Comparison of ENCODE assay signal across 19 cellular contexts in the genomic region with DNA sequence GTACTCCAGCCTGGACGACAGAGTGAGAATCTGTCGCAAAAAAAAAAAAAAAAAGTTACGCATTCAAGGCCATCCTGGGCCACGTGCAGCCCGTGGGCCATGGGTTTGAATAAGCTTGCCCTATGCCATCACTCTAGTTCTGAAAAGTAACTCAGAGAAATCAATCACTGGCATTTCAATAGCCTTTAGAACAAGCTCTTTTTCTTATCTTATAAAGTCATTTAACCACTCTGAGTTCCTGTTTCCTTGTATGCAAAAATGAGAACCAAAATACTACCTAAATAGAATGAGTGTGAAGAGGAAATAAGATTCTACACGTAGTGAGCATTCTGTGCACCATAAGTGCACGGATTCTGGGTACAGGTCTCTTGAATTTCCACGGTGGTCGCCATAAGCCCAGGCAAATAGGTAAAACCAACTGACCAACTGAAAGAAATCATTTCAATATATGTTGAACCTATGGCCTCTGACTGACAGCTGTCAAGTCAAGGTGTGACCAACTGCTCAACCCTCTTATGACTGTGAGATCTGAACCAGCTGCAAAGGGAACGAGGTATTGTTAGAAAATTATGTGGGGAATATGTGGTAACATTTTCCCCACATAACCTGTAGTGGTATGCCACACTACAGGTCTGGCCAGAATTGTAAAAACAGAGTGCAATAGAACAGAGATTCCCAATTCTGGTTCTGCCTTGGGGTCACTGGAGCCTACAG.
DNase-seq lines count a peak whose midpoint lies in the region; ATAC-seq and TF ChIP-seq lines count a peak whose summit lies in the region.
"Had no signal": no experiment of that assay in that cellular context is flagged by ENCODE, and none has a peak within 500 bp of the region (broad histone marks: within the 10 kb centered on the region; RNA-seq: fewer than 3 reads in every experiment).

No MANE protein-coding gene starts in this region.

- DNase-seq in KBM-7 (peak; percentile 20), memory B cell (ENCODE audit: low spot score in 2 of 2) (peak in 1 of 2 donors; percentile 3), left ventricle myocardium superior (no peak)
- DNase-seq in activated naive CD8-positive, alpha-beta T cell treated with anti-CD3 and anti-CD28 coated beads for 36 hours = no peak
- DNase-seq in CD8-positive, alpha-beta T cell = no peak
- DNase-seq: activated CD4-positive, CD25-positive, alpha-beta regulatory T cell; activated naive CD4-positive, alpha-beta T cell; body of pancreas; DMS53; sigmoid colon; stimulated activated CD4-positive, alpha-beta T cell treated with anti-CD3 and anti-CD28 coated beads, Interleukin-4, amount 100 ng/mL, for 4 hours; stimulated activated naive CD4-positive, alpha-beta T cell had no signal

- no peaks in the 10 kb centered on the region for H3K27me3 Mint-ChIP-seq in memory B cell
- no peaks in the 10 kb centered on the region for H3K27me3 Mint-ChIP-seq in activated naive CD8-positive, alpha-beta T cell treated with anti-CD3 and anti-CD28 coated beads for 36 hours
- H3K27me3 Mint-ChIP-seq in CD8-positive, alpha-beta T cell (ENCODE audit: low read depth) = no peaks in the 10 kb centered on the region

- intact Hi-C loops in left ventricle myocardium superior (cut with micrococcal nuclease) = no loop called here
- intact Hi-C loops in CD8-positive, alpha-beta T cell (cut with DNase I, micrococcal nuclease) = no loop called here

- POLR2A ChIA-PET in CD8-positive, alpha-beta T cell (lab: Charles Lee) = no interaction called here

- H3K27ac ChIP-seq in CD8-positive, alpha-beta T cell (ENCODE audit: low read depth, low read length) = no peak overlapping the region
- H3K27ac ChIP-seq: BLaER1, body of pancreas, neural progenitor cell, sigmoid colon had no signal

- H3K27me3 ChIP-seq in CD8-positive, alpha-beta T cell (ENCODE audit: insufficient read depth, low read length) = no peaks in the 10 kb centered on the region
- H3K27me3 ChIP-seq: BLaER1, body of pancreas, neural progenitor cell, sigmoid colon had no signal

- in situ Hi-C loops in KBM-7 (cut with MboI; ENCODE audit: low pct_unique_long_range_greater_than_20kb, low sequenced_read_pairs) = no loop called here

- H3K4me1 Mint-ChIP-seq in memory B cell = peaks cover 28% of the 10 kb centered on the region
- H3K4me1 Mint-ChIP-seq in activated naive CD8-positive, alpha-beta T cell treated with anti-CD3 and anti-CD28 coated beads for 36 hours = peaks cover 10% of the 10 kb centered on the region
- no peaks in the 10 kb centered on the region for H3K4me1 Mint-ChIP-seq in CD8-positive, alpha-beta T cell (ENCODE audit: low read depth)

- H3K36me3 Mint-ChIP-seq in memory B cell = peaks cover 8% of the 10 kb centered on the region
- H3K36me3 Mint-ChIP-seq in activated naive CD8-positive, alpha-beta T cell treated with anti-CD3 and anti-CD28 coated beads for 36 hours = peaks cover 1% of the 10 kb centered on the region
- H3K36me3 Mint-ChIP-seq in CD8-positive, alpha-beta T cell = peaks cover 6% of the 10 kb centered on the region
- H3K36me3 Mint-ChIP-seq: neural progenitor cell had no signal

- ATAC-seq in GM18861 (IDR thresholded peaks at IDR 0.05; ENCODE audit: unreplicated experiment) = peak; percentile 53
- ATAC-seq in GM21723 (IDR thresholded peaks at IDR 0.05; ENCODE audit: unreplicated experiment) = peak; percentile 68
- peak; percentile 93 for ATAC-seq in memory B cell (ENCODE audit: low read depth)
- ATAC-seq in HG03354 (IDR thresholded peaks at IDR 0.05; ENCODE audit: poor library complexity, severe bottlenecking, unreplicated experiment) = no peak
- no peak for ATAC-seq in left ventricle myocardium superior
- no peak for ATAC-seq in CD8-positive, alpha-beta T cell
- ATAC-seq: body of pancreas, SK-N-SH treated with all-trans-retinoic acid at 6 μM for 48 hours had no signal

- peaks cover 5% of the 10 kb centered on the region for H3K9me3 Mint-ChIP-seq in memory B cell
- no peaks in the 10 kb centered on the region for H3K9me3 Mint-ChIP-seq in activated naive CD8-positive, alpha-beta T cell treated with anti-CD3 and anti-CD28 coated beads for 36 hours
- H3K9me3 Mint-ChIP-seq in CD8-positive, alpha-beta T cell = no peaks in the 10 kb centered on the region
- H3K9me3 Mint-ChIP-seq: neural progenitor cell had no signal

- no peak overlapping the region for H3K4me3 ChIP-seq in CD8-positive, alpha-beta T cell (ENCODE audit: low read depth, low read length)
- H3K4me3 ChIP-seq: BLaER1, body of pancreas, lung, neural progenitor cell, sigmoid colon had no signal

- H3K4me3 Mint-ChIP-seq in memory B cell = peak overlapping the region; percentile 55
- H3K4me3 Mint-ChIP-seq in activated naive CD8-positive, alpha-beta T cell treated with anti-CD3 and anti-CD28 coated beads for 36 hours = no peak overlapping the region
- H3K4me3 Mint-ChIP-seq in CD8-positive, alpha-beta T cell = no peak overlapping the region
- H3K4me3 Mint-ChIP-seq: neural progenitor cell had no signal

- H3K4me1 ChIP-seq in CD8-positive, alpha-beta T cell (ENCODE audit: insufficient read depth, low read length) = no peaks in the 10 kb centered on the region
- H3K4me1 ChIP-seq: body of pancreas had no signal

- CTCF ChIA-PET in CD8-positive, alpha-beta T cell (lab: Charles Lee) = interaction anchor here (1.0 kb wide), 1 partner anchor 10 kb away, joined by 3 read pairs; no protein-coding TSS in a partner anchor

- no peaks in the 10 kb centered on the region for H3K36me3 ChIP-seq in CD8-positive, alpha-beta T cell (ENCODE audit: insufficient read depth, low read length)
- H3K36me3 ChIP-seq: BLaER1, neural progenitor cell, sigmoid colon had no signal

- H3K27ac Mint-ChIP-seq in memory B cell = no peak overlapping the region
- no peak overlapping the region for H3K27ac Mint-ChIP-seq in activated naive CD8-positive, alpha-beta T cell treated with anti-CD3 and anti-CD28 coated beads for 36 hours
- no peak overlapping the region for H3K27ac Mint-ChIP-seq in CD8-positive, alpha-beta T cell
- H3K27ac Mint-ChIP-seq: neural progenitor cell had no signal

- H3K9me3 ChIP-seq in CD8-positive, alpha-beta T cell (ENCODE audit: low read length) = no peaks in the 10 kb centered on the region
- H3K9me3 ChIP-seq: BLaER1, body of pancreas, sigmoid colon had no signal

- TF ChIP-seq CTCF in CD8-positive, alpha-beta T cell (IDR thresholded peaks at IDR 0.05) = no peak

Comparison
In these comparisons a context has a peak if more than half of its experiments do, and no peak if none do; other contexts are left out.
1. ATAC-seq: peak in GM18861 (single experiment), GM21723 (single experiment) and memory B cell (single experiment); none in HG03354 (single experiment), left ventricle myocardium superior (single experiment) and CD8-positive, alpha-beta T cell (single experiment).